Comparison of ENCODE assay signal across 1 cellular context in genomic region chr4:151015458-151016344, GRCh38.
A peak's percentile ranks its signal among the peaks of the same experiment; 100 is the strongest.
TF ChIP-seq lines count a peak whose summit lies in the region.

No MANE protein-coding gene starts in this region.

TF ChIP-seq in HepG2, 621 proteins besides CTCF, POLR2A, EP300 and RAD21 (continued from another document and continues in another):
- TF ChIP-seq KDM4B (CRISPR knock-in tag; IDR thresholded peaks at IDR 0.05) (no peak; the same call in 1 of the 2 replicates), PAF1 (CRISPR knock-in tag; IDR thresholded peaks at IDR 0.05) (no peak), ZNF431 (CRISPR knock-in tag; IDR thresholded peaks at IDR 0.05; ENCODE audit: borderline replicate concordance, low read depth) (peak; percentile 16; the same call in 1 of the 2 replicates), ZNF138 (CRISPR knock-in tag; IDR thresholded peaks at IDR 0.05; ENCODE audit: low read depth) (peak; percentile 84; the same call in 1 of the 2 replicates), RCOR2 (CRISPR knock-in tag; IDR thresholded peaks at IDR 0.05) (no peak), U2AF2 (IDR thresholded peaks at IDR 0.05; ENCODE audit: low read depth, low read length) (no peak), TCF7L2 (IDR thresholded peaks at IDR 0.05; ENCODE audit: low read depth, low read length) (no peak), ATF1 (CRISPR knock-in tag; IDR thresholded peaks at IDR 0.05) (no peak), ZNF775 (CRISPR knock-in tag; IDR thresholded peaks at IDR 0.05; ENCODE audit: borderline replicate concordance) (no peak), SCMH1 (CRISPR knock-in tag; IDR thresholded peaks at IDR 0.05; ENCODE audit: borderline replicate concordance) (no peak), NFIB (CRISPR knock-in tag; IDR thresholded peaks at IDR 0.05; ENCODE audit: borderline replicate concordance) (no peak), NFATC3 (CRISPR knock-in tag; IDR thresholded peaks at IDR 0.05) (no peak), ZNF331 (CRISPR knock-in tag; IDR thresholded peaks at IDR 0.05) (peak; percentile 60; the same call in 1 of the 2 replicates), PRDM10 (CRISPR knock-in tag; IDR thresholded peaks at IDR 0.05; ENCODE audit: low read depth) (no peak), SSRP1 (CRISPR knock-in tag; IDR thresholded peaks at IDR 0.05) (no peak; the same call in 1 of the 2 replicates), GZF1 (CRISPR knock-in tag; IDR thresholded peaks at IDR 0.05) (0 out of 2 replicates have a peak, but pooled peaks have one; percentile 39), ZNF234 (CRISPR knock-in tag; conservative IDR thresholded peaks at IDR 0.05) (no peak), ZNF513 (CRISPR knock-in tag; conservative IDR thresholded peaks at IDR 0.05) (no peak), MAX (IDR thresholded peaks at IDR 0.05) (peak; percentile 83), ZNF329 (CRISPR knock-in tag; IDR thresholded peaks at IDR 0.05; ENCODE audit: low read depth) (peak; percentile 44; the same call in 1 of the 2 replicates), ZNF12 (CRISPR knock-in tag; IDR thresholded peaks at IDR 0.05) (no peak), ZNF576 (CRISPR knock-in tag; IDR thresholded peaks at IDR 0.05) (no peak), ETS1 (CRISPR knock-in tag; IDR thresholded peaks at IDR 0.05) (no peak), NFKBIZ (CRISPR knock-in tag; IDR thresholded peaks at IDR 0.05) (peak; percentile 58; the same call in 1 of the 2 replicates), NONO (IDR thresholded peaks at IDR 0.05) (no peak), NONO (CRISPR knock-in tag; conservative IDR thresholded peaks at IDR 0.05) (no peak; the same call in 1 of the 2 replicates), GMEB1 (CRISPR knock-in tag; IDR thresholded peaks at IDR 0.05; ENCODE audit: borderline replicate concordance) (peak; percentile 82), ZKSCAN1 (IDR thresholded peaks at IDR 0.05; ENCODE audit: low read length) (no peak), ZNF703 (CRISPR knock-in tag; IDR thresholded peaks at IDR 0.05; ENCODE audit: borderline replicate concordance) (no peak), ZMYM2 (CRISPR knock-in tag; IDR thresholded peaks at IDR 0.05) (peak; percentile 10; the same call in 1 of the 2 replicates), ZBTB8A (CRISPR knock-in tag; IDR thresholded peaks at IDR 0.05; ENCODE audit: borderline replicate concordance, low read depth) (no peak), ZNF558 (CRISPR knock-in tag; IDR thresholded peaks at IDR 0.05; ENCODE audit: borderline replicate concordance) (no peak), ARID3A (IDR thresholded peaks at IDR 0.05; ENCODE audit: low read depth, low read length) (no peak), MAFK (conservative IDR thresholded peaks at IDR 0.05 in 1 of 2, IDR thresholded peaks at IDR 0.05 in 1 of 2; ENCODE audit: low read length in 2 of 2) (no peak), PAX8 (CRISPR knock-in tag; IDR thresholded peaks at IDR 0.05; ENCODE audit: borderline replicate concordance) (no peak; the same call in 1 of the 2 replicates), TFAP4 (IDR thresholded peaks at IDR 0.05; ENCODE audit: borderline replicate concordance, low read depth) (peak; percentile 73; the same call in 1 of the 2 replicates), EZH2 (conservative IDR thresholded peaks at IDR 0.05; ENCODE audit: low read depth, low read length) (no peak), TGIF2 (CRISPR knock-in tag; IDR thresholded peaks at IDR 0.05) (no peak; the same call in 1 of the 2 replicates), STAG1 (CRISPR knock-in tag; IDR thresholded peaks at IDR 0.05) (no peak), ZBTB7B (CRISPR knock-in tag; IDR thresholded peaks at IDR 0.05) (no peak), ZNF326 (CRISPR knock-in tag; IDR thresholded peaks at IDR 0.05; ENCODE audit: borderline replicate concordance) (no peak), ZBTB4 (CRISPR knock-in tag; IDR thresholded peaks at IDR 0.05; ENCODE audit: borderline replicate concordance) (no peak), ZNF883 (CRISPR knock-in tag; IDR thresholded peaks at IDR 0.05; ENCODE audit: not compliant biosample characterization) (peak; percentile 56), NRL (CRISPR knock-in tag; IDR thresholded peaks at IDR 0.05; ENCODE audit: borderline replicate concordance) (peak; percentile 50; the same call in 1 of the 2 replicates), SYNCRIP (IDR thresholded peaks at IDR 0.05; ENCODE audit: insufficient read depth, low read depth, low read length) (no peak), ZNF749 (CRISPR knock-in tag; IDR thresholded peaks at IDR 0.05; ENCODE audit: borderline replicate concordance) (peak; percentile 97), ERF (CRISPR knock-in tag; IDR thresholded peaks at IDR 0.05) (peak; percentile 16; the same call in 1 of the 2 replicates), ZSCAN30 (CRISPR knock-in tag; IDR thresholded peaks at IDR 0.05) (0 out of 2 replicates have a peak, but pooled peaks have one; percentile 2), PLRG1 (conservative IDR thresholded peaks at IDR 0.05) (no peak), ZNF772 (CRISPR knock-in tag; IDR thresholded peaks at IDR 0.05) (peak; percentile 87; the same call in 1 of the 2 replicates), ZSCAN12 (CRISPR knock-in tag; IDR thresholded peaks at IDR 0.05) (no peak), ZNF207 (IDR thresholded peaks at IDR 0.05; ENCODE audit: borderline replicate concordance) (no peak), NPAS2 (CRISPR knock-in tag; IDR thresholded peaks at IDR 0.05; ENCODE audit: borderline replicate concordance) (no peak), ZNF337 (CRISPR knock-in tag; IDR thresholded peaks at IDR 0.05; ENCODE audit: borderline replicate concordance, low read depth) (peak; percentile 88; the same call in 1 of the 2 replicates), CENPBD1 (CRISPR knock-in tag; IDR thresholded peaks at IDR 0.05; ENCODE audit: borderline replicate concordance, low read depth) (no peak)
